ENCODE assay signal across 2 cellular contexts in genomic region chrX:55142206-55142918, GRCh38.
TF ChIP-seq lines count a peak whose summit lies in the region.

No MANE protein-coding gene starts in this region.

TF ChIP-seq in liver, 16 proteins besides CTCF, POLR2A, EP300 and RAD21 (continued from another document):
- TF ChIP-seq HNF4G (IDR thresholded peaks at IDR 0.05) (no peak), MAX (IDR thresholded peaks at IDR 0.05) (no peak), NR2F2 (IDR thresholded peaks at IDR 0.05) (no peak), YY1 (IDR thresholded peaks at IDR 0.05) (peak; percentile 43), TAF1 (conservative IDR thresholded peaks at IDR 0.05) (no peak), HNF4A (conservative IDR thresholded peaks at IDR 0.05) (peak in 1 of 2 donors; percentile 40), RXRA (IDR thresholded peaks at IDR 0.05) (peak in 1 of 2 donors; percentile 23), REST (IDR thresholded peaks at IDR 0.05) (no peak), GABPA (IDR thresholded peaks at IDR 0.05 in 1 of 2, conservative IDR thresholded peaks at IDR 0.05 in 1 of 2) (no peak)

TF ChIP-seq in SK-N-SH treated with all-trans-retinoic acid at 6 μM for 48 hours, 23 proteins besides CTCF, POLR2A, EP300 and RAD21 (continued from another document):
- TF ChIP-seq TSHZ2 (CRISPR knock-in tag; IDR thresholded peaks at IDR 0.05) (no peak), ESRRG (CRISPR knock-in tag; IDR thresholded peaks at IDR 0.05) (no peak), POU6F1 (CRISPR knock-in tag; IDR thresholded peaks at IDR 0.05; ENCODE audit: borderline replicate concordance, low read depth) (no peak), SNAI2 (CRISPR knock-in tag; IDR thresholded peaks at IDR 0.05) (no peak), BACH2 (CRISPR knock-in tag; IDR thresholded peaks at IDR 0.05; ENCODE audit: borderline replicate concordance) (no peak), ZNF8 (CRISPR knock-in tag; IDR thresholded peaks at IDR 0.05) (no peak), GLIS3 (CRISPR knock-in tag; IDR thresholded peaks at IDR 0.05) (no peak), TCF4 (CRISPR knock-in tag; IDR thresholded peaks at IDR 0.05; ENCODE audit: borderline replicate concordance) (no peak), PATZ1 (CRISPR knock-in tag; IDR thresholded peaks at IDR 0.05; ENCODE audit: borderline replicate concordance) (no peak), ARNTL (CRISPR knock-in tag; IDR thresholded peaks at IDR 0.05; ENCODE audit: borderline replicate concordance, low read depth) (no peak), RARB (CRISPR knock-in tag; IDR thresholded peaks at IDR 0.05) (no peak), ZC3H10 (CRISPR knock-in tag; IDR thresholded peaks at IDR 0.05) (no peak), ZNF565 (CRISPR knock-in tag; conservative IDR thresholded peaks at IDR 0.05; ENCODE audit: low read depth) (no peak), ZNF70 (CRISPR knock-in tag; IDR thresholded peaks at IDR 0.05) (no peak)
